In genomic region chr2:213152065-213152794, GRCh38 we compare ENCODE assay signal across 1 cellular context.
TF ChIP-seq lines count a peak whose summit lies in the region.

No MANE protein-coding gene starts in this region.

TF ChIP-seq in HepG2, 621 proteins besides CTCF, POLR2A, EP300 and RAD21 (continued from another document and continues in another):
- TF ChIP-seq, protein P1, sequence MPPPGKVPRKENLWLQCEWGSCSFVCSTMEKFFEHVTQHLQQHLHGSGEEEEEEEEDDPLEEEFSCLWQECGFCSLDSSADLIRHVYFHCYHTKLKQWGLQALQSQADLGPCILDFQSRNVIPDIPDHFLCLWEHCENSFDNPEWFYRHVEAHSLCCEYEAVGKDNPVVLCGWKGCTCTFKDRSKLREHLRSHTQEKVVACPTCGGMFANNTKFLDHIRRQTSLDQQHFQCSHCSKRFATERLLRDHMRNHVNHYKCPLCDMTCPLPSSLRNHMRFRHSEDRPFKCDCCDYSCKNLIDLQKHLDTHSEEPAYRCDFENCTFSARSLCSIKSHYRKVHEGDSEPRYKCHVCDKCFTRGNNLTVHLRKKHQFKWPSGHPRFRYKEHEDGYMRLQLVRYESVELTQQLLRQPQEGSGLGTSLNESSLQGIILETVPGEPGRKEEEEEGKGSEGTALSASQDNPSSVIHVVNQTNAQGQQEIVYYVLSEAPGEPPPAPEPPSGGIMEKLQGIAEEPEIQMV (CRISPR knock-in tag; IDR thresholded peaks at IDR 0.05; ENCODE audit: low read depth), result no peak
- TF ChIP-seq RBFOX2 (IDR thresholded peaks at IDR 0.05; ENCODE audit: low read depth, low read length) (peak; percentile 9; the same call in 1 of the 2 replicates), MEIS2 (CRISPR knock-in tag; IDR thresholded peaks at IDR 0.05) (peak; percentile 3; the same call in 1 of the 2 replicates), RNF219 (CRISPR knock-in tag; IDR thresholded peaks at IDR 0.05) (no peak), NFIC (IDR thresholded peaks at IDR 0.05; ENCODE audit: low read length) (no peak), RBM39 (IDR thresholded peaks at IDR 0.05; ENCODE audit: low read depth, low read length, poor library complexity, severe bottlenecking) (no peak), HMG20A (CRISPR knock-in tag; IDR thresholded peaks at IDR 0.05; ENCODE audit: borderline replicate concordance) (no peak), KLF6 (CRISPR knock-in tag; IDR thresholded peaks at IDR 0.05) (0 out of 2 replicates have a peak, but pooled peaks have one; percentile 5), TBX2 (CRISPR knock-in tag; IDR thresholded peaks at IDR 0.05; ENCODE audit: borderline replicate concordance) (no peak), ZFYVE20 (CRISPR knock-in tag; IDR thresholded peaks at IDR 0.05; ENCODE audit: borderline replicate concordance, low read depth) (no peak), ZNF280D (CRISPR knock-in tag; IDR thresholded peaks at IDR 0.05) (no peak), FOXA1 (IDR thresholded peaks at IDR 0.05) (no peak), FOXA1 (CRISPR knock-in tag; IDR thresholded peaks at IDR 0.05) (no peak), ZNF101 (CRISPR knock-in tag; IDR thresholded peaks at IDR 0.05; ENCODE audit: borderline replicate concordance, low read depth) (no peak), TCF7L2 (IDR thresholded peaks at IDR 0.05; ENCODE audit: low read depth, low read length) (no peak), HDAC1 (CRISPR knock-in tag; IDR thresholded peaks at IDR 0.05) (peak; percentile 32), TP53 (CRISPR knock-in tag; conservative IDR thresholded peaks at IDR 0.05) (no peak), ZNF513 (CRISPR knock-in tag; conservative IDR thresholded peaks at IDR 0.05) (no peak), ZBTB26 (CRISPR knock-in tag; IDR thresholded peaks at IDR 0.05; ENCODE audit: borderline replicate concordance) (no peak), NFYC (CRISPR knock-in tag; IDR thresholded peaks at IDR 0.05) (no peak), ZNF547 (CRISPR knock-in tag; IDR thresholded peaks at IDR 0.05) (peak; percentile 9; the same call in 1 of the 2 replicates), ZBTB14 (CRISPR knock-in tag; IDR thresholded peaks at IDR 0.05) (no peak), TOPORS (CRISPR knock-in tag; IDR thresholded peaks at IDR 0.05) (peak; percentile 30; the same call in 1 of the 2 replicates), ZFP91 (CRISPR knock-in tag; IDR thresholded peaks at IDR 0.05; ENCODE audit: borderline replicate concordance) (peak; percentile 44; the same call in 1 of the 2 replicates), POLR2AphosphoS5 (IDR thresholded peaks at IDR 0.05; ENCODE audit: low read depth, low read length) (no peak), ZNF512 (CRISPR knock-in tag; IDR thresholded peaks at IDR 0.05) (no peak), ERF (CRISPR knock-in tag; IDR thresholded peaks at IDR 0.05) (no peak), RFX1 (IDR thresholded peaks at IDR 0.05) (no peak), KLF15 (CRISPR knock-in tag; IDR thresholded peaks at IDR 0.05; ENCODE audit: borderline replicate concordance) (no peak), ZNF773 (CRISPR knock-in tag; IDR thresholded peaks at IDR 0.05; ENCODE audit: borderline replicate concordance) (no peak), GFI1 (CRISPR knock-in tag; IDR thresholded peaks at IDR 0.05; ENCODE audit: borderline replicate concordance) (0 out of 2 replicates have a peak, but pooled peaks have one; percentile 47), ZNF777 (CRISPR knock-in tag; IDR thresholded peaks at IDR 0.05) (no peak), ZSCAN20 (CRISPR knock-in tag; IDR thresholded peaks at IDR 0.05; ENCODE audit: borderline replicate concordance) (0 out of 2 replicates have a peak, but pooled peaks have one; percentile 5), FOSL1 (CRISPR knock-in tag; IDR thresholded peaks at IDR 0.05; ENCODE audit: borderline replicate concordance) (no peak), ZNF317 (CRISPR knock-in tag; IDR thresholded peaks at IDR 0.05) (no peak), ZNF781 (CRISPR knock-in tag; IDR thresholded peaks at IDR 0.05; ENCODE audit: borderline replicate concordance, not compliant biosample characterization) (no peak), BORCS8-MEF2B (CRISPR knock-in tag; IDR thresholded peaks at IDR 0.05) (peak; percentile 68; the same call in 1 of the 2 replicates), SSRP1 (CRISPR knock-in tag; IDR thresholded peaks at IDR 0.05) (no peak), ZSCAN25 (CRISPR knock-in tag; IDR thresholded peaks at IDR 0.05) (no peak), ZSCAN31 (CRISPR knock-in tag; IDR thresholded peaks at IDR 0.05; ENCODE audit: low read depth) (no peak), MAZ (IDR thresholded peaks at IDR 0.05; ENCODE audit: borderline replicate concordance, low read depth, low read length) (peak; percentile 9; the same call in 1 of the 2 replicates), MAZ (CRISPR knock-in tag; IDR thresholded peaks at IDR 0.05; ENCODE audit: low read depth) (no peak; the same call in 1 of the 2 replicates)
- TF ChIP-seq, protein P2, sequence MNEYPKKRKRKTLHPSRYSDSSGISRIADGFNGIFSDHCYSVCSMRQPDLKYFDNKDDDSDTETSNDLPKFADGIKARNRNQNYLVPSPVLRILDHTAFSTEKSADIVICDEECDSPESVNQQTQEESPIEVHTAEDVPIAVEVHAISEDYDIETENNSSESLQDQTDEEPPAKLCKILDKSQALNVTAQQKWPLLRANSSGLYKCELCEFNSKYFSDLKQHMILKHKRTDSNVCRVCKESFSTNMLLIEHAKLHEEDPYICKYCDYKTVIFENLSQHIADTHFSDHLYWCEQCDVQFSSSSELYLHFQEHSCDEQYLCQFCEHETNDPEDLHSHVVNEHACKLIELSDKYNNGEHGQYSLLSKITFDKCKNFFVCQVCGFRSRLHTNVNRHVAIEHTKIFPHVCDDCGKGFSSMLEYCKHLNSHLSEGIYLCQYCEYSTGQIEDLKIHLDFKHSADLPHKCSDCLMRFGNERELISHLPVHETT (CRISPR knock-in tag; conservative IDR thresholded peaks at IDR 0.05), result no peak
- TF ChIP-seq, protein P3, sequence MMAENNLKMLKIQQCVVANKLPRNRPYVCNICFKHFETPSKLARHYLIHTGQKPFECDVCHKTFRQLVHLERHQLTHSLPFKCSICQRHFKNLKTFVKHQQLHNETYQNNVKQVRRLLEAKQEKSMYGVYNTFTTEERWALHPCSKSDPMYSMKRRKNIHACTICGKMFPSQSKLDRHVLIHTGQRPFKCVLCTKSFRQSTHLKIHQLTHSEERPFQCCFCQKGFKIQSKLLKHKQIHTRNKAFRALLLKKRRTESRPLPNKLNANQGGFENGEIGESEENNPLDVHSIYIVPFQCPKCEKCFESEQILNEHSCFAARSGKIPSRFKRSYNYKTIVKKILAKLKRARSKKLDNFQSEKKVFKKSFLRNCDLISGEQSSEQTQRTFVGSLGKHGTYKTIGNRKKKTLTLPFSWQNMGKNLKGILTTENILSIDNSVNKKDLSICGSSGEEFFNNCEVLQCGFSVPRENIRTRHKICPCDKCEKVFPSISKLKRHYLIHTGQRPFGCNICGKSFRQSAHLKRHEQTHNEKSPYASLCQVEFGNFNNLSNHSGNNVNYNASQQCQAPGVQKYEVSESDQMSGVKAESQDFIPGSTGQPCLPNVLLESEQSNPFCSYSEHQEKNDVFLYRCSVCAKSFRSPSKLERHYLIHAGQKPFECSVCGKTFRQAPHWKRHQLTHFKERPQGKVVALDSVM (CRISPR knock-in tag; IDR thresholded peaks at IDR 0.05), result no peak; the same call in 1 of the 2 replicates
- TF ChIP-seq, protein P4, sequence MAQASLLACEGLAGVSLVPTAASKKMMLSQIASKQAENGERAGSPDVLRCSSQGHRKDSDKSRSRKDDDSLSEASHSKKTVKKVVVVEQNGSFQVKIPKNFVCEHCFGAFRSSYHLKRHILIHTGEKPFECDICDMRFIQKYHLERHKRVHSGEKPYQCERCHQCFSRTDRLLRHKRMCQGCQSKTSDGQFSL (CRISPR knock-in tag; IDR thresholded peaks at IDR 0.05), result no peak
